ENCODE assay signal across 1 cellular context in the genomic region with DNA sequence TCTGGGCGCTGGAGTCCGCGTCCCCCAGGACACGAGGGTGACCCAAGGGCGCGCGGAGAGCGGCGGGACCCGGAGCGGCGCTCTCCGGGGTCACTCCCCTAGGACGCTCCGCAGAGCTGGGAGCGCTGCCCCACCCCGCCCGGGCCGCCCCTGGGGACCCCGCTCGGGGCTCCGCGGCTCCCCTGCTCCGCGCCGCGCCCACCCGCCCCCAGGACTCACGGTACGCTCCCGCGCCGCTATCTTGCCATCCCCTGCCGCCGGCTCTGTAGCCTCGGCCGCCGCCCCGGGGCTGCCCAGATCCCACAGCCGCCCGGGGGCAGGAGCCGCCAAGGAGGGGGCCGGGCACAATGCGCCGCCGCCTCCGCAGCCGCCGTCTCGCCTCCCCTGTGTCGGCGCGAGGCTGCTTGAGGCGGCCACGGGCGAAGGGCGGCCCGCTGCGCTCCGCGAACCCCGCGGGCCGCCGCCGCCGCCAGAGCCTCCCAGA.
TF ChIP-seq lines count a peak whose summit lies in the region.

No MANE protein-coding gene starts in this region.

TF ChIP-seq in HepG2, 621 proteins besides CTCF, POLR2A, EP300 and RAD21 (continued from another document):
- TF ChIP-seq ZNF800 (CRISPR knock-in tag; IDR thresholded peaks at IDR 0.05), result no peak
- TF ChIP-seq SKI (IDR thresholded peaks at IDR 0.05; ENCODE audit: partially characterized antibody), result peak; percentile 59
- no peak for TF ChIP-seq RAD51 (IDR thresholded peaks at IDR 0.05; ENCODE audit: borderline replicate concordance)
- TF ChIP-seq HDAC2 (CRISPR knock-in tag; IDR thresholded peaks at IDR 0.05), result no peak
- peak; percentile 55 for TF ChIP-seq ASH2L (IDR thresholded peaks at IDR 0.05; ENCODE audit: insufficient read length, low read depth, low read length)
- TF ChIP-seq SNAI1 (CRISPR knock-in tag; IDR thresholded peaks at IDR 0.05; ENCODE audit: borderline replicate concordance), result no peak
- TF ChIP-seq STAG1 (CRISPR knock-in tag; IDR thresholded peaks at IDR 0.05), result no peak
- TF ChIP-seq ARNT2 (CRISPR knock-in tag; IDR thresholded peaks at IDR 0.05; ENCODE audit: low read depth), result 0 out of 2 replicates have a peak, but pooled peaks have one; percentile 3
- no peak for TF ChIP-seq ZNF263 (CRISPR knock-in tag; IDR thresholded peaks at IDR 0.05)
- TF ChIP-seq MXD3 (CRISPR knock-in tag; IDR thresholded peaks at IDR 0.05), result 0 out of 2 replicates have a peak, but pooled peaks have one; percentile 45
- TF ChIP-seq NFAT5 (CRISPR knock-in tag; IDR thresholded peaks at IDR 0.05), result 0 out of 2 replicates have a peak, but pooled peaks have one; percentile 13
- TF ChIP-seq TBX3 (IDR thresholded peaks at IDR 0.05; ENCODE audit: borderline replicate concordance), result no peak
- TF ChIP-seq ATF7-NPFF (CRISPR knock-in tag; IDR thresholded peaks at IDR 0.05; ENCODE audit: low read depth), result 0 out of 2 replicates have a peak, but pooled peaks have one; percentile 11
- TF ChIP-seq ZNF562 (CRISPR knock-in tag; IDR thresholded peaks at IDR 0.05; ENCODE audit: borderline replicate concordance), result no peak
- peak; percentile 65; the same call in 1 of the 2 replicates for TF ChIP-seq RBFOX2 (IDR thresholded peaks at IDR 0.05; ENCODE audit: low read depth, low read length)
- no peak for TF ChIP-seq ZNF20 (CRISPR knock-in tag; IDR thresholded peaks at IDR 0.05)
- no peak for TF ChIP-seq ZNF484 (CRISPR knock-in tag; IDR thresholded peaks at IDR 0.05; ENCODE audit: borderline replicate concordance, low read depth)
- peak; percentile 74 for TF ChIP-seq KMT2A (CRISPR knock-in tag; IDR thresholded peaks at IDR 0.05)
- TF ChIP-seq ZBTB8A (CRISPR knock-in tag; IDR thresholded peaks at IDR 0.05; ENCODE audit: borderline replicate concordance, low read depth), result no peak
- no peak for TF ChIP-seq FOXK1 (CRISPR knock-in tag; IDR thresholded peaks at IDR 0.05; ENCODE audit: borderline replicate concordance, low read depth)
- peak; percentile 5; the same call in 1 of the 2 replicates for TF ChIP-seq KDM5A (IDR thresholded peaks at IDR 0.05; ENCODE audit: borderline replicate concordance, low read length)
- TF ChIP-seq SMC3 (IDR thresholded peaks at IDR 0.05; ENCODE audit: low read length), result no peak
- TF ChIP-seq, protein P1, sequence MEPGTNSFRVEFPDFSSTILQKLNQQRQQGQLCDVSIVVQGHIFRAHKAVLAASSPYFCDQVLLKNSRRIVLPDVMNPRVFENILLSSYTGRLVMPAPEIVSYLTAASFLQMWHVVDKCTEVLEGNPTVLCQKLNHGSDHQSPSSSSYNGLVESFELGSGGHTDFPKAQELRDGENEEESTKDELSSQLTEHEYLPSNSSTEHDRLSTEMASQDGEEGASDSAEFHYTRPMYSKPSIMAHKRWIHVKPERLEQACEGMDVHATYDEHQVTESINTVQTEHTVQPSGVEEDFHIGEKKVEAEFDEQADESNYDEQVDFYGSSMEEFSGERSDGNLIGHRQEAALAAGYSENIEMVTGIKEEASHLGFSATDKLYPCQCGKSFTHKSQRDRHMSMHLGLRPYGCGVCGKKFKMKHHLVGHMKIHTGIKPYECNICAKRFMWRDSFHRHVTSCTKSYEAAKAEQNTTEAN (CRISPR knock-in tag; conservative IDR thresholded peaks at IDR 0.05), result peak; percentile 39; the same call in 1 of the 2 replicates
- 0 out of 2 replicates have a peak, but pooled peaks have one; percentile 12 for TF ChIP-seq ZMAT3 (CRISPR knock-in tag; conservative IDR thresholded peaks at IDR 0.05)
TF ChIP-seq in HepG2: peak in this region for 14.
